ENCODE assay signal across 35 cellular contexts in the genomic region with DNA sequence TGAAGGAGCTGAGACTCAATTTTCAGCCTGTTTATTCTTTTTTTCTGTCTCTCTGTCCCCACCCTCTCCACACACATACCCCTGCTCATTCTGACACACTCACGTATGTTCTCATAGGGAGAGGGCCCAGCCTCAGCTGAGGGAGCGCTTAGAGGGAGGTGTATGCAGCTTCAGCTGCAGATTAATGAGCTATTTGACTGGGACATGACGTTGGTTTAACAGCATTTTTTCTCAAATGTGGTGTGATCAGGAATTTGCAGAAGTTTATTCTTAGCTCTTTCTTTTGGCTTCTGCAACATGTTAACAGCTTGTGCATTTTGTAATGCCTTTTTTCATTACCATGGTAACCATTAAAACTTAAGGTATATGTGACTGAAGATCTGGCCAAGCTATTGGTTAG.
DNase-seq lines count a peak whose midpoint lies in the region; FAIRE-seq and TF ChIP-seq lines count a peak whose summit lies in the region.
"Had no signal": no experiment of that assay in that cellular context is flagged by ENCODE, and none has a peak within 500 bp of the region (broad histone marks: within the 10 kb centered on the region; RNA-seq: fewer than 3 reads in every experiment).

No MANE protein-coding gene starts in this region.

- H3K9me3 ChIP-seq in fibroblast of lung (ENCODE audit: control insufficient read depth, insufficient read depth, low read depth, low read length) = no peaks in the 10 kb centered on the region
- H3K9me3 ChIP-seq in esophagus squamous epithelium = no peaks in the 10 kb centered on the region
- H3K9me3 ChIP-seq in SK-N-SH = no peaks in the 10 kb centered on the region
- no peaks in the 10 kb centered on the region for H3K9me3 ChIP-seq in small intestine (ENCODE audit: control insufficient read depth, low read depth)
- H3K9me3 ChIP-seq: BLaER1 treated with 17β-estradiol and CSF1 and Interleukin-3, amounts not matched to agents 10 nM and 100 nM; gastroesophageal sphincter; HAP-1; ovary; thoracic aorta; uterus had no signal

- intact Hi-C loops in esophagus squamous epithelium (cut with DNase I) = no loop called here

- peaks cover 17% of the 10 kb centered on the region for H3K9me3 Mint-ChIP-seq in T-helper 2 cell treated with Interferon-gamma antibody and Interleukin-4, amounts not matched to agents 5 μg/mL and 100 μg/mL, for 36 hours
- H3K9me3 Mint-ChIP-seq: endodermal cell, nephron progenitor cell had no signal

- H2AFZ ChIP-seq in fibroblast of lung (ENCODE audit: low read length) (no peak overlapping the region), SK-N-SH (ENCODE audit: low read depth) (no peak overlapping the region)

- no peak overlapping the region for H3K4me2 ChIP-seq in fibroblast of lung (ENCODE audit: extremely low read depth, insufficient read depth, low read length)
- no peak overlapping the region for H3K4me2 ChIP-seq in SK-N-SH
- H3K4me2 ChIP-seq: BLaER1 treated with 17β-estradiol and CSF1 and Interleukin-3, amounts not matched to agents 10 nM and 100 nM had no signal

- 31 to 41% methylated on average over 3 of the region's 3 CpGs for WGBS in esophagus squamous epithelium, 2 donors
- 47% methylated on average over 3 of the region's 3 CpGs for WGBS in SK-N-SH (ENCODE audit: low lambda C conversion rate)
- WGBS in small intestine, 3 donors = 37 to 40% (median 38%) methylated on average over 3 of the region's 3 CpGs

- no peaks in the 10 kb centered on the region for H3F3A ChIP-seq in SK-N-SH (replicated peaks; ENCODE audit: insufficient read depth)

- no peak for TF ChIP-seq RAD21 in SK-N-SH (IDR thresholded peaks at IDR 0.05; ENCODE audit: low read length)

- no peaks in the 10 kb centered on the region for H3K27me3 Mint-ChIP-seq in T-helper 2 cell treated with Interferon-gamma antibody and Interleukin-4, amounts not matched to agents 5 μg/mL and 100 μg/mL, for 36 hours (ENCODE audit: low read depth)
- H3K27me3 Mint-ChIP-seq: activated naive CD4-positive, alpha-beta T cell treated with anti-CD3 and anti-CD28 coated beads, Interleukin-2, amount 50 U/mL, for 24 hours; activated T-helper 17 cell treated with anti-CD3 and anti-CD28 coated beads, Interleukin-2, amount 50 U/mL, for 72 hours had no signal

- H3K9ac ChIP-seq in fibroblast of lung (ENCODE audit: insufficient read depth, low read length) (no peak overlapping the region), SK-N-SH (no peak overlapping the region)
- H3K9ac ChIP-seq: BLaER1 treated with 17β-estradiol and CSF1 and Interleukin-3, amounts not matched to agents 10 nM and 100 nM had no signal

- TF ChIP-seq CTCF in fibroblast of lung (conservative IDR thresholded peaks at IDR 0.05 in 1 of 2, IDR thresholded peaks at IDR 0.05 in 1 of 2; ENCODE audit: low read depth in 1 of 2, low read length in 2 of 2) = no peak
- no peak for TF ChIP-seq CTCF in retinal pigment epithelial cell (conservative IDR thresholded peaks at IDR 0.05; ENCODE audit: low read depth, low read length)
- TF ChIP-seq CTCF in esophagus squamous epithelium (IDR thresholded peaks at IDR 0.05) = no peak
- TF ChIP-seq CTCF in SK-N-SH (IDR thresholded peaks at IDR 0.05) = no peak

- CTCF ChIA-PET in SK-N-SH (lab: Yijun Ruan, JAX) = interaction anchor here (1.3 to 1.4 kb wide), 2 partner anchors 9 to 28 kb away, joined by 3 read pairs; no protein-coding TSS in a partner anchor

- H3K4me1 Mint-ChIP-seq in T-helper 2 cell treated with Interferon-gamma antibody and Interleukin-4, amounts not matched to agents 5 μg/mL and 100 μg/mL, for 36 hours (ENCODE audit: low read depth) = no peaks in the 10 kb centered on the region
- H3K4me1 Mint-ChIP-seq: activated naive CD4-positive, alpha-beta T cell treated with anti-CD3 and anti-CD28 coated beads, Interleukin-2, amount 50 U/mL, for 24 hours; activated T-helper 17 cell treated with anti-CD3 and anti-CD28 coated beads, Interleukin-2, amount 50 U/mL, for 72 hours had no signal

- no peak for TF ChIP-seq EP300 in SK-N-SH (IDR thresholded peaks at IDR 0.05; ENCODE audit: borderline replicate concordance in 1 of 2, low read depth in 1 of 2, low read length in 1 of 2)

- no peak overlapping the region for H3K27ac Mint-ChIP-seq in T-helper 2 cell treated with Interferon-gamma antibody and Interleukin-4, amounts not matched to agents 5 μg/mL and 100 μg/mL, for 36 hours
- H3K27ac Mint-ChIP-seq: activated CD8-positive, alpha-beta T cell treated with anti-CD3 and anti-CD28 coated beads, Interleukin-2, amount 10 ng/mL, durations not matched to agents 7 days and 5 days; activated naive CD4-positive, alpha-beta T cell treated with anti-CD3 and anti-CD28 coated beads, Interleukin-2, amount 50 U/mL, for 24 hours; activated T-helper 17 cell treated with anti-CD3 and anti-CD28 coated beads, Interleukin-2, amount 50 U/mL, for 72 hours; endodermal cell; nephron progenitor cell had no signal

- H3K79me2 ChIP-seq in fibroblast of lung (ENCODE audit: control insufficient read depth, insufficient read depth, low read length) = no peaks in the 10 kb centered on the region
- H3K79me2 ChIP-seq in SK-N-SH (ENCODE audit: insufficient read depth) = no peaks in the 10 kb centered on the region

- FAIRE-seq in small intestine (lab: Jason Lieb, UNC) = no peak
- FAIRE-seq: GM12891, RCC 7860 had no signal

- no peaks in the 10 kb centered on the region for H3K27me3 ChIP-seq in fibroblast of lung (ENCODE audit: control insufficient read depth, insufficient read depth, low read length)
- H3K27me3 ChIP-seq in esophagus squamous epithelium = no peaks in the 10 kb centered on the region
- H3K27me3 ChIP-seq in SK-N-SH (ENCODE audit: insufficient read depth) = no peaks in the 10 kb centered on the region
- H3K27me3 ChIP-seq in small intestine (ENCODE audit: control insufficient read depth in 2 of 2, insufficient read depth in 2 of 2, low read length in 2 of 2) = no peaks in the 10 kb centered on the region
- H3K27me3 ChIP-seq: BLaER1 treated with 17β-estradiol and CSF1 and Interleukin-3, amounts not matched to agents 10 nM and 100 nM; gastroesophageal sphincter; uterus had no signal

- no peak overlapping the region for H3K4me3 ChIP-seq in fibroblast of lung (replicated peaks in 1 of 4; ENCODE audit: control extremely low read depth in 1 of 4, insufficient read depth in 1 of 4, low read depth in 3 of 4, low read length in 4 of 4)
- no peak overlapping the region for H3K4me3 ChIP-seq in retinal pigment epithelial cell (ENCODE audit: low read length)
- H3K4me3 ChIP-seq in esophagus squamous epithelium = no peak overlapping the region
- no peak overlapping the region for H3K4me3 ChIP-seq in SK-N-SH (ENCODE audit: low read depth in 2 of 2, low read length in 1 of 2)
- H3K4me3 ChIP-seq in small intestine (ENCODE audit: low read depth in 1 of 2, low read length in 2 of 2) = no peak overlapping the region
- H3K4me3 ChIP-seq: BLaER1 treated with 17β-estradiol and CSF1 and Interleukin-3, amounts not matched to agents 10 nM and 100 nM; gastroesophageal sphincter; HAP-1; ovary; thoracic aorta; uterus had no signal

- H3K36me3 ChIP-seq in fibroblast of lung (ENCODE audit: control insufficient read depth, insufficient read depth, low read length) = no peaks in the 10 kb centered on the region
- no peaks in the 10 kb centered on the region for H3K36me3 ChIP-seq in esophagus squamous epithelium
- H3K36me3 ChIP-seq in SK-N-SH (replicated peaks in 1 of 2; ENCODE audit: control insufficient read depth in 1 of 2, insufficient read depth in 2 of 2, low read length in 1 of 2) = no peaks in the 10 kb centered on the region
- H3K36me3 ChIP-seq in small intestine (ENCODE audit: control insufficient read depth in 2 of 2, insufficient read depth in 2 of 2, low read length in 2 of 2) = no peaks in the 10 kb centered on the region
- H3K36me3 ChIP-seq: BLaER1 treated with 17β-estradiol and CSF1 and Interleukin-3, amounts not matched to agents 10 nM and 100 nM; gastroesophageal sphincter; HAP-1; ovary; thoracic aorta; uterus had no signal

- H4K20me1 ChIP-seq in fibroblast of lung (ENCODE audit: control insufficient read depth, extremely low read depth, insufficient read depth, low read length) (no peaks in the 10 kb centered on the region), SK-N-SH (ENCODE audit: insufficient read depth) (no peaks in the 10 kb centered on the region)
- H4K20me1 ChIP-seq: BLaER1 treated with 17β-estradiol and CSF1 and Interleukin-3, amounts not matched to agents 10 nM and 100 nM had no signal

- TF ChIP-seq POLR2A in esophagus squamous epithelium (IDR thresholded peaks at IDR 0.05) = no peak

- no peaks in the 10 kb centered on the region for H3K36me3 Mint-ChIP-seq in T-helper 2 cell treated with Interferon-gamma antibody and Interleukin-4, amounts not matched to agents 5 μg/mL and 100 μg/mL, for 36 hours (ENCODE audit: low read depth)
- H3K36me3 Mint-ChIP-seq: activated naive CD4-positive, alpha-beta T cell treated with anti-CD3 and anti-CD28 coated beads, Interleukin-2, amount 50 U/mL, for 24 hours had no signal

- no peaks in the 10 kb centered on the region for H3K9me2 ChIP-seq in SK-N-SH

- H3K4me1 ChIP-seq in fibroblast of lung (ENCODE audit: control insufficient read depth, extremely low read depth, insufficient read depth, low read length) = no peaks in the 10 kb centered on the region
- H3K4me1 ChIP-seq in esophagus squamous epithelium = no peaks in the 10 kb centered on the region
- H3K4me1 ChIP-seq in SK-N-SH (ENCODE audit: control insufficient read depth in 1 of 2, insufficient read depth in 2 of 2, low read depth in 1 of 2, low read length in 1 of 2) = no peaks in the 10 kb centered on the region; a peak in 2 of 4 replicates
- H3K4me1 ChIP-seq in small intestine (ENCODE audit: control insufficient read depth in 2 of 2, insufficient read depth in 1 of 2, low read depth in 1 of 2, low read length in 1 of 2) = no peaks in the 10 kb centered on the region
- H3K4me1 ChIP-seq: BLaER1 treated with 17β-estradiol and CSF1 and Interleukin-3, amounts not matched to agents 10 nM and 100 nM; gastroesophageal sphincter; HAP-1; uterus had no signal

- POLR2A ChIA-PET in SK-N-SH (lab: Yijun Ruan, JAX) = no interaction called here

- DNase-seq in GM04503 (ENCODE audit: low read depth) = peak; percentile 19
- DNase-seq in amniotic epithelial cell (ENCODE audit: low read depth) = peak; percentile 63
- peak; percentile 64 to 72 for DNase-seq in fibroblast of lung (ENCODE audit: low read depth in 2 of 2)
- peak; percentile 76 for DNase-seq in retinal pigment epithelial cell (ENCODE audit: low read depth)
- no peak for DNase-seq in esophagus squamous epithelium (lab: John Stamatoyannopoulos, UW)
- DNase-seq in T-helper 2 cell treated with Interferon-gamma antibody and Interleukin-4, amounts not matched to agents 5 μg/mL and 100 μg/mL, for 36 hours (ENCODE audit: low spot score) = no peak
- DNase-seq in SK-N-SH = no peak
- no peak for DNase-seq in small intestine
- DNase-seq: activated CD8-positive, alpha-beta T cell treated with anti-CD3 and anti-CD28 coated beads, Interleukin-2, amount 10 ng/mL, durations not matched to agents 7 days and 5 days; central memory CD4-positive, alpha-beta T cell; dermis blood vessel endothelial cell; DMS153; endodermal cell; hippocampal formation; left cardiac atrium; mammary epithelial cell; MM.1S; NCI-H1105 treated with DMSO at 0.1 percent for 48 hours; NCI-H2081 treated with DMSO at 0.1 percent for 48 hours; NCI-H774; nephron progenitor cell; ovary; retina; SHP77 treated with DMSO at 0.1 percent for 48 hours; stimulated activated CD4-positive, alpha-beta T cell treated with anti-CD3 and anti-CD28 coated beads, Interleukin-1b, Interleukin-23, amount 100 ng/mL, for 48 hours; stimulated activated naive CD8-positive, alpha-beta T cell treated with anti-CD3 and anti-CD28 coated beads, Interleukin-15, Interleukin-2, amounts not matched to agents 100 U/mL and 50 U/mL, for 24 hours; uterus had no signal

- no peak overlapping the region for H3K4me3 Mint-ChIP-seq in T-helper 2 cell treated with Interferon-gamma antibody and Interleukin-4, amounts not matched to agents 5 μg/mL and 100 μg/mL, for 36 hours
- H3K4me3 Mint-ChIP-seq: activated CD8-positive, alpha-beta T cell treated with anti-CD3 and anti-CD28 coated beads, Interleukin-2, amount 10 ng/mL, durations not matched to agents 7 days and 5 days; activated naive CD4-positive, alpha-beta T cell treated with anti-CD3 and anti-CD28 coated beads, Interleukin-2, amount 50 U/mL, for 24 hours; activated T-helper 17 cell treated with anti-CD3 and anti-CD28 coated beads, Interleukin-2, amount 50 U/mL, for 72 hours; endodermal cell; nephron progenitor cell had no signal

- H3K27ac ChIP-seq in fibroblast of lung (ENCODE audit: insufficient read depth, low read length) = no peak overlapping the region
- H3K27ac ChIP-seq in esophagus squamous epithelium = no peak overlapping the region
- no peak overlapping the region for H3K27ac ChIP-seq in SK-N-SH (ENCODE audit: low read depth in 2 of 2, low read length in 1 of 2)
- no peak overlapping the region for H3K27ac ChIP-seq in small intestine (ENCODE audit: low read depth in 1 of 2, low read length in 1 of 2)
- H3K27ac ChIP-seq: BLaER1 treated with 17β-estradiol and CSF1 and Interleukin-3, amounts not matched to agents 10 nM and 100 nM; gastroesophageal sphincter; ovary; thoracic aorta; uterus had no signal

Comparison
In these comparisons a context has a peak if more than half of its experiments do, and no peak if none do; other contexts are left out.
1. DNase-seq: peak in GM04503 (single experiment), amniotic epithelial cell (single experiment), fibroblast of lung (2 of 2) and retinal pigment epithelial cell (single experiment); none in esophagus squamous epithelium (single experiment), T-helper 2 cell treated with Interferon-gamma antibody and Interleukin-4, amounts not matched to agents 5 μg/mL and 100 μg/mL, for 36 hours (single experiment), SK-N-SH (single experiment) and small intestine (single experiment).